17 cellular contexts compared by ENCODE assay signal in genomic region chr17:60355663-60356594, GRCh38. TPM values are rescaled to one million over a fixed set of nuclear protein-coding genes. Genes with fewer than 3 reads are reported as not detected.
A peak's percentile ranks its signal among the peaks of the same experiment; 100 is the strongest.
DNase-seq lines count a peak whose midpoint lies in the region; ATAC-seq, FAIRE-seq and TF ChIP-seq lines count a peak whose summit lies in the region.
"Had no signal": no experiment of that assay in that cellular context is flagged by ENCODE, and none has a peak within 500 bp of the region (broad histone marks: within the 10 kb centered on the region; RNA-seq: fewer than 3 reads in every experiment).

No MANE protein-coding gene starts in this region.

- CTCF ChIA-PET in A549 (lab: Yijun Ruan, JAX) = interaction anchor here (0.5 to 0.9 kb wide), 2 partner anchors 10 to 43 kb away, joined by 3 read pairs; no protein-coding TSS in a partner anchor
- CTCF ChIA-PET in HepG2 (lab: Yijun Ruan, JAX; ENCODE audit: low intra/inter-chr PET ratio, low total read pairs) = no interaction called here

- FAIRE-seq in A549 (lab: Jason Lieb, UNC) (no peak), HepG2 (lab: Jason Lieb, UNC) (peak; percentile 76)

- no peak overlapping the region for H2AFZ ChIP-seq in HepG2 (ENCODE audit: low read length)

- peaks cover 49% of the 10 kb centered on the region for H3K4me1 ChIP-seq in A549
- peaks cover 44% of the 10 kb centered on the region for H3K4me1 ChIP-seq in HepG2 (ENCODE audit: insufficient read depth, low read length)
- peaks cover 29% of the 10 kb centered on the region for H3K4me1 ChIP-seq in suprapubic skin
- H3K4me1 ChIP-seq in effector memory CD4-positive, alpha-beta T cell (ENCODE audit: control insufficient read depth, insufficient read depth, low read length, poor library complexity, severe bottlenecking) = no peaks in the 10 kb centered on the region

- H3K79me2 ChIP-seq in HepG2 (ENCODE audit: insufficient read depth, low read length) = peaks cover 16% of the 10 kb centered on the region

- H3K9me3 ChIP-seq in A549 (no peaks in the 10 kb centered on the region), HepG2 (ENCODE audit: low read length) (no peaks in the 10 kb centered on the region), suprapubic skin (no peaks in the 10 kb centered on the region)
- H3K9me3 ChIP-seq in effector memory CD4-positive, alpha-beta T cell (ENCODE audit: control insufficient read depth, low read length) = no peaks in the 10 kb centered on the region
- H3K9me3 ChIP-seq: HAP-1 had no signal

- TF ChIP-seq POLR2A in A549 (IDR thresholded peaks at IDR 0.05; ENCODE audit: low read length) (no peak), HepG2 (IDR thresholded peaks at IDR 0.05; ENCODE audit: insufficient read depth in 1 of 2, low read depth in 2 of 2, low read length in 2 of 2) (no peak), suprapubic skin (IDR thresholded peaks at IDR 0.05) (no peak)

- peaks cover 14% of the 10 kb centered on the region for H3K36me3 Mint-ChIP-seq in T-helper 2 cell treated with Interferon-gamma antibody and Interleukin-4, amounts not matched to agents 5 μg/mL and 100 μg/mL, for 36 hours (ENCODE audit: low read depth)

- H3K4me2 ChIP-seq in A549 (peak overlapping the region; percentile 60), HepG2 (ENCODE audit: low read depth, low read length) (peak overlapping the region; percentile 52)

- H3K36me3 ChIP-seq in HepG2 (replicated peaks in 1 of 2; ENCODE audit: control insufficient read depth in 1 of 2, insufficient read depth in 2 of 2, low read length in 2 of 2) = 0 out of 5 replicates have a peak, but pooled peaks cover 0 to 1% of the 10 kb centered on the region in 2 experiments
- H3K36me3 ChIP-seq in suprapubic skin = no peaks in the 10 kb centered on the region
- H3K36me3 ChIP-seq in effector memory CD4-positive, alpha-beta T cell (ENCODE audit: control insufficient read depth, insufficient read depth, low read length) = no peaks in the 10 kb centered on the region
- H3K36me3 ChIP-seq: HAP-1 had no signal

- peaks cover 10% of the 10 kb centered on the region for H3K9me3 Mint-ChIP-seq in T-helper 2 cell treated with Interferon-gamma antibody and Interleukin-4, amounts not matched to agents 5 μg/mL and 100 μg/mL, for 36 hours

- H3K27me3 ChIP-seq in HepG2 (ENCODE audit: control insufficient read depth in 1 of 2, insufficient read depth in 2 of 2, low read length in 2 of 2) (no peaks in the 10 kb centered on the region), suprapubic skin (no peaks in the 10 kb centered on the region)
- H3K27me3 ChIP-seq in effector memory CD4-positive, alpha-beta T cell (replicated peaks; ENCODE audit: control insufficient read depth, insufficient read depth, low read length, poor library complexity, severe bottlenecking) = no peaks in the 10 kb centered on the region
- H3K27me3 ChIP-seq: BLaER1 treated with 17β-estradiol and CSF1 and Interleukin-3, amounts not matched to agents 10 nM and 100 nM had no signal

- no peak overlapping the region for H3K4me3 ChIP-seq in A549
- no peak overlapping the region for H3K4me3 ChIP-seq in HepG2 (replicated peaks in 1 of 3; ENCODE audit: insufficient read depth in 1 of 3, low read depth in 2 of 3, low read length in 3 of 3)
- no peak overlapping the region for H3K4me3 ChIP-seq in suprapubic skin
- H3K4me3 ChIP-seq in effector memory CD4-positive, alpha-beta T cell (ENCODE audit: insufficient read depth, low read depth, low read length, poor library complexity, severe bottlenecking) = no peak overlapping the region
- H3K4me3 ChIP-seq: BLaER1 treated with 17β-estradiol and CSF1 and Interleukin-3, amounts not matched to agents 10 nM and 100 nM; HAP-1 had no signal

- DNase-seq in A549 (ENCODE audit: low read depth in 1 of 2, low spot score in 1 of 2) (peak in 1 of 2 experiments; percentile 39), DMS53 (lab: John Stamatoyannopoulos, UW) (peak; percentile 40), HepG2 (ENCODE audit: low spot score) (peak; percentile 95), suprapubic skin (ENCODE audit: low spot score in 2 of 2) (no peak)
- DNase-seq in T-helper 2 cell treated with Interferon-gamma antibody and Interleukin-4, amounts not matched to agents 5 μg/mL and 100 μg/mL, for 36 hours (ENCODE audit: low spot score) = no peak
- no peak for DNase-seq in effector memory CD4-positive, alpha-beta T cell
- DNase-seq in stimulated activated CD4-positive, alpha-beta T cell treated with anti-CD3 and anti-CD28 coated beads, Interleukin-4, amount 100 ng/mL, for 1 hour = no peak
- DNase-seq: activated gamma-delta T cell; caudate nucleus; GF-D8; head of caudate nucleus; NCI-H1048; NCI-H345; stimulated activated CD4-positive, alpha-beta T cell treated with anti-CD3 and anti-CD28 coated beads, Interleukin-2, amount 100 ng/mL, for 48 hours had no signal

- intact Hi-C loops in HepG2 (cut with micrococcal nuclease; ENCODE audit: unreplicated experiment) = loop anchor here (2.0 kb wide), 1 partner anchor 35 kb away; no protein-coding TSS in a partner anchor

- peak overlapping the region; percentile 58 for H3K4me3 Mint-ChIP-seq in T-helper 2 cell treated with Interferon-gamma antibody and Interleukin-4, amounts not matched to agents 5 μg/mL and 100 μg/mL, for 36 hours

- peak; percentile 28 to 44; a peak in 5 of 6 replicates for ATAC-seq in A549
- peak; percentile 87 for ATAC-seq in HepG2
- no peak for ATAC-seq in HG02623 (IDR thresholded peaks at IDR 0.05; ENCODE audit: unreplicated experiment)

- TF ChIP-seq EP300 in A549 (IDR thresholded peaks at IDR 0.05) = no peak
- TF ChIP-seq EP300 in HepG2 (IDR thresholded peaks at IDR 0.05; ENCODE audit: low read depth in 2 of 2, low read length in 2 of 2) = peak in 1 of 2 experiments; percentile 54; a peak in 1 of 4 replicates
- peak; percentile 57; the same call in 1 of the 2 replicates for TF ChIP-seq EP300 in HepG2 (CRISPR knock-in tag; IDR thresholded peaks at IDR 0.05; ENCODE audit: borderline replicate concordance)
- TF ChIP-seq EP300 in suprapubic skin (IDR thresholded peaks at IDR 0.05) = no peak

- peaks cover 43% of the 10 kb centered on the region for H3K4me1 Mint-ChIP-seq in T-helper 2 cell treated with Interferon-gamma antibody and Interleukin-4, amounts not matched to agents 5 μg/mL and 100 μg/mL, for 36 hours (ENCODE audit: low read depth)

- in situ Hi-C loops in HepG2 (cut with HindIII; ENCODE audit: extremely low pct_ligation_motif_present, low pct_unique_long_range_greater_than_20kb) = no loop called here

- TF ChIP-seq RAD21 in A549 (conservative IDR thresholded peaks at IDR 0.05 in 1 of 2, IDR thresholded peaks at IDR 0.05 in 1 of 2) = no peak
- TF ChIP-seq RAD21 in HepG2 (CRISPR knock-in tag; IDR thresholded peaks at IDR 0.05) = 0 out of 2 replicates have a peak, but pooled peaks have one; percentile 7

- H3K27me3 Mint-ChIP-seq in T-helper 2 cell treated with Interferon-gamma antibody and Interleukin-4, amounts not matched to agents 5 μg/mL and 100 μg/mL, for 36 hours (ENCODE audit: low read depth) = no peaks in the 10 kb centered on the region

- H3K9ac ChIP-seq in HepG2 (ENCODE audit: insufficient read depth, low read depth, low read length) = no peak overlapping the region
- H3K9ac ChIP-seq: BLaER1 treated with 17β-estradiol and CSF1 and Interleukin-3, amounts not matched to agents 10 nM and 100 nM had no signal

- peak overlapping the region; percentile 52 to 79; a peak in 2 of 6 replicates for H3K27ac ChIP-seq in A549
- peak overlapping the region; percentile 40 for H3K27ac ChIP-seq in HepG2 (ENCODE audit: extremely low read length, insufficient read depth, low read length)
- H3K27ac ChIP-seq in suprapubic skin = no peak overlapping the region
- H3K27ac ChIP-seq in effector memory CD4-positive, alpha-beta T cell (ENCODE audit: insufficient read depth, low read length, poor library complexity, severe bottlenecking) = no peak overlapping the region
- H3K27ac ChIP-seq: BLaER1 treated with 17β-estradiol and CSF1 and Interleukin-3, amounts not matched to agents 10 nM and 100 nM had no signal

- WGBS in A549 (ENCODE audit: missing lambda C conversion rate) = 84% methylated on average over 4 of the region's 4 CpGs
- WGBS in HepG2 (ENCODE audit: low lambda C conversion rate) = 18% methylated on average over 4 of the region's 4 CpGs
- WGBS in suprapubic skin = 89% methylated on average over 4 of the region's 4 CpGs

- TF ChIP-seq CTCF in A549 (IDR thresholded peaks at IDR 0.05) (no peak), HepG2 (CRISPR knock-in tag; IDR thresholded peaks at IDR 0.05) (no peak), suprapubic skin (IDR thresholded peaks at IDR 0.05) (no peak)

- POLR2A ChIA-PET in A549 (lab: Yijun Ruan, JAX) = interaction anchor here (0.7 to 1.2 kb wide), 2 partner anchors 36 to 218 kb away, joined by 6 to 8 read pairs; partner anchors contain the start of gene USP32
- POLR2A ChIA-PET in HepG2 (lab: Yijun Ruan, JAX) = interaction anchor here (0.6 to 2.3 kb wide), 3 partner anchors 17 to 1541 kb away, joined by 3 to 15 read pairs (median 3); partner anchors contain the start of gene USP32

- peak overlapping the region; percentile 77 for H3K27ac Mint-ChIP-seq in T-helper 2 cell treated with Interferon-gamma antibody and Interleukin-4, amounts not matched to agents 5 μg/mL and 100 μg/mL, for 36 hours

- BruUV-seq in HepG2 (replicated peaks; lab: Mats Ljungman, UMichigan) = no TSS peak

- peaks cover 25% of the 10 kb centered on the region; the same call in 1 of the 2 replicates for H4K20me1 ChIP-seq in HepG2 (ENCODE audit: insufficient read depth, low read length)

RNA-seq across cellular contexts. Expression of gene USP32, which starts 36.0 kb away (rescaled TPM):
- polyA plus RNA-seq in A549 (2011; rRNA removed) (52.2 and 70.6 TPM in 2 replicates), A549 (2017; fragmentation: RNase III; extraction: RNeasy Plus Mini Kit Qiagen cat#74134 plus additional on column Dnase treatment) (33.5 to 35.7 TPM (median 35.4 TPM) in 3 replicates), HepG2 (2011; rRNA removed) (24.9 and 25.6 TPM in 2 replicates)
- 14.0 and 14.6 TPM in 2 replicates for polyA plus RNA-seq in A549 (2012; cell fraction: cytosol; rRNA removed)
- polyA plus RNA-seq in A549 (2012; cell fraction: nucleus; rRNA removed) = 8.7 and 11.6 TPM in 2 replicates
- 51.7 and 54.5 TPM in 2 replicates for polyA minus RNA-seq in A549 (2011; rRNA and poly(A)+ RNA removed)
- total RNA-seq in HepG2 (2016; rRNA removed; fragmentation: Illumina TruSeq; extraction: Trizol) (39.9 and 52.9 TPM in 2 replicates), suprapubic skin (10 to 100 TPM; 58.3 to 74.5 (median 62.0) TPM)
- total RNA-seq in HepG2 (2016; cell fraction: cytosol; rRNA removed; fragmentation: Illumina TruSeq; extraction: Trizol; ENCODE audit: low read depth) = 12.8 and 14.5 TPM in 2 replicates
- 40.0 and 51.5 TPM in 2 replicates for total RNA-seq in HepG2 (2016; cell fraction: insoluble cytoplasmic fraction; rRNA removed; fragmentation: Illumina TruSeq; extraction: Trizol)
- 25.1 and 28.6 TPM in 2 replicates for total RNA-seq in HepG2 (2016; cell fraction: membrane; rRNA removed; fragmentation: Illumina TruSeq; extraction: Trizol)
- total RNA-seq in HepG2 (2016; cell fraction: nucleus; rRNA removed; fragmentation: Illumina TruSeq; extraction: Trizol) = 40.8 and 45.7 TPM in 2 replicates
- 11.6 and 17.6 TPM in 2 replicates for polyA plus RNA-seq in HepG2 (2011; cell fraction: cytosol; rRNA removed)
- polyA plus RNA-seq in HepG2 (2011; cell fraction: nucleus; rRNA removed) = 13.1 and 18.9 TPM in 2 replicates
- 23.3 and 24.2 TPM in 2 replicates for polyA plus RNA-seq in HepG2 (2012)
- polyA plus RNA-seq in HepG2 (2016; cell fraction: cytosol; fragmentation: Illumina TruSeq; extraction: Trizol; ENCODE audit: low read depth) = 1.5 and 1.6 TPM in 2 replicates
- 33.3 and 35.1 TPM in 2 replicates for polyA plus RNA-seq in HepG2 (2016; cell fraction: insoluble cytoplasmic fraction; fragmentation: Illumina TruSeq; extraction: Trizol; ENCODE audit: low read depth)
- 7.6 and 9.5 TPM in 2 replicates for polyA plus RNA-seq in HepG2 (2016; cell fraction: membrane; fragmentation: Illumina TruSeq; extraction: Trizol; ENCODE audit: low read depth)
- 26.1 and 32.2 TPM in 2 replicates for polyA plus RNA-seq in HepG2 (2016; cell fraction: nucleus; fragmentation: Illumina TruSeq; extraction: Trizol; ENCODE audit: insufficient read depth, low read depth)
- 27.9 and 28.2 TPM in 2 replicates for polyA minus RNA-seq in HepG2 (2011; rRNA and poly(A)+ RNA removed; ENCODE audit: low replicate concordance)
- 23.9 and 34.8 TPM in 2 replicates for polyA minus RNA-seq in HepG2 (2011; cell fraction: cytosol; rRNA and poly(A)+ RNA removed)
- 57.9 and 63.0 TPM in 2 replicates for polyA minus RNA-seq in HepG2 (2011; cell fraction: nucleus; rRNA and poly(A)+ RNA removed)

Comparison
In these comparisons a context has a peak if more than half of its experiments do, and no peak if none do; other contexts are left out.
1. DNase-seq: peak in DMS53 (single experiment) and HepG2 (single experiment); none in T-helper 2 cell treated with Interferon-gamma antibody and Interleukin-4, amounts not matched to agents 5 μg/mL and 100 μg/mL, for 36 hours (single experiment), suprapubic skin (0 of 2), effector memory CD4-positive, alpha-beta T cell (0 of 3) and stimulated activated CD4-positive, alpha-beta T cell treated with anti-CD3 and anti-CD28 coated beads, Interleukin-4, amount 100 ng/mL, for 1 hour (single experiment).
2. H3K27ac ChIP-seq: peak in A549 (2 of 2) and HepG2 (single experiment); none in suprapubic skin (single experiment) and effector memory CD4-positive, alpha-beta T cell (single experiment).
3. Of the 38 proteins assayed by ChIP-seq in both HepG2 and A549: peak only in HepG2: BHLHE40, EP300, FOSL2, HDAC2, MAX and RAD21; only in A549: KDM1A; in both: none; in neither: 31.